Comparison of ENCODE assay signal across 1 cellular context in the genomic region with DNA sequence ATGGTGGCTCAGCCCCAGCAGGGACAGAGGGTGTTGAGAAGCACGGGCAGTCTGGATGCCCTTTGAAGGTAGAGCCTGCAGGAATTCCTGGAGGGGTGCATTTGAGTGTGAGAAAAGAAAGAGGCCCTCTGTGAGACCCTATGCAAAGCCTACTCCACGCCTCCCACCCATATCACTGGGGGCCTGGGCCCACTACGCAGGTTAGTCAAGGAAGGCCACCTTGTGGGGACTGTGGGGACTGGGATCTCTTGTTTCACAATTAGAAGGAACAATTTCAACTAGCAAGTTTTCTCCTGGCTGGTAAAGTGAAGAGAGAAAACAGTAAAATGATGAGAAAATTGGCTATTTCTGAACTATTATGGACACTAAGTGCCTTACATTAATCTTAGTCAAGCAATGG.
TF ChIP-seq lines count a peak whose summit lies in the region.

No MANE protein-coding gene starts in this region.

TF ChIP-seq in WTC11, 78 proteins besides CTCF, POLR2A, EP300 and RAD21 (continued from another document):
- TF ChIP-seq ZNF219 (CRISPR knock-in tag; IDR thresholded peaks at IDR 0.05; ENCODE audit: borderline replicate concordance) (no peak), IRF2 (CRISPR knock-in tag; IDR thresholded peaks at IDR 0.05; ENCODE audit: borderline replicate concordance, low read depth) (no peak), JAZF1 (CRISPR knock-in tag; IDR thresholded peaks at IDR 0.05) (no peak), CREM (CRISPR knock-in tag; IDR thresholded peaks at IDR 0.05) (no peak), JUN (CRISPR knock-in tag; IDR thresholded peaks at IDR 0.05) (no peak), ZNF121 (CRISPR knock-in tag; IDR thresholded peaks at IDR 0.05) (no peak), HMGA2 (CRISPR knock-in tag; IDR thresholded peaks at IDR 0.05) (no peak), FOXJ3 (CRISPR knock-in tag; IDR thresholded peaks at IDR 0.05; ENCODE audit: borderline replicate concordance) (no peak), CBFB (CRISPR knock-in tag; IDR thresholded peaks at IDR 0.05; ENCODE audit: low read depth) (no peak)
- TF ChIP-seq, protein P1, sequence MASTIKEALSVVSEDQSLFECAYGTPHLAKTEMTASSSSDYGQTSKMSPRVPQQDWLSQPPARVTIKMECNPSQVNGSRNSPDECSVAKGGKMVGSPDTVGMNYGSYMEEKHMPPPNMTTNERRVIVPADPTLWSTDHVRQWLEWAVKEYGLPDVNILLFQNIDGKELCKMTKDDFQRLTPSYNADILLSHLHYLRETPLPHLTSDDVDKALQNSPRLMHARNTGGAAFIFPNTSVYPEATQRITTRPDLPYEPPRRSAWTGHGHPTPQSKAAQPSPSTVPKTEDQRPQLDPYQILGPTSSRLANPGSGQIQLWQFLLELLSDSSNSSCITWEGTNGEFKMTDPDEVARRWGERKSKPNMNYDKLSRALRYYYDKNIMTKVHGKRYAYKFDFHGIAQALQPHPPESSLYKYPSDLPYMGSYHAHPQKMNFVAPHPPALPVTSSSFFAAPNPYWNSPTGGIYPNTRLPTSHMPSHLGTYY (CRISPR knock-in tag; IDR thresholded peaks at IDR 0.05): no peak
- TF ChIP-seq, protein P2, sequence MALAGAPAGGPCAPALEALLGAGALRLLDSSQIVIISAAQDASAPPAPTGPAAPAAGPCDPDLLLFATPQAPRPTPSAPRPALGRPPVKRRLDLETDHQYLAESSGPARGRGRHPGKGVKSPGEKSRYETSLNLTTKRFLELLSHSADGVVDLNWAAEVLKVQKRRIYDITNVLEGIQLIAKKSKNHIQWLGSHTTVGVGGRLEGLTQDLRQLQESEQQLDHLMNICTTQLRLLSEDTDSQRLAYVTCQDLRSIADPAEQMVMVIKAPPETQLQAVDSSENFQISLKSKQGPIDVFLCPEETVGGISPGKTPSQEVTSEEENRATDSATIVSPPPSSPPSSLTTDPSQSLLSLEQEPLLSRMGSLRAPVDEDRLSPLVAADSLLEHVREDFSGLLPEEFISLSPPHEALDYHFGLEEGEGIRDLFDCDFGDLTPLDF (CRISPR knock-in tag; IDR thresholded peaks at IDR 0.05): no peak
- TF ChIP-seq, protein P3, sequence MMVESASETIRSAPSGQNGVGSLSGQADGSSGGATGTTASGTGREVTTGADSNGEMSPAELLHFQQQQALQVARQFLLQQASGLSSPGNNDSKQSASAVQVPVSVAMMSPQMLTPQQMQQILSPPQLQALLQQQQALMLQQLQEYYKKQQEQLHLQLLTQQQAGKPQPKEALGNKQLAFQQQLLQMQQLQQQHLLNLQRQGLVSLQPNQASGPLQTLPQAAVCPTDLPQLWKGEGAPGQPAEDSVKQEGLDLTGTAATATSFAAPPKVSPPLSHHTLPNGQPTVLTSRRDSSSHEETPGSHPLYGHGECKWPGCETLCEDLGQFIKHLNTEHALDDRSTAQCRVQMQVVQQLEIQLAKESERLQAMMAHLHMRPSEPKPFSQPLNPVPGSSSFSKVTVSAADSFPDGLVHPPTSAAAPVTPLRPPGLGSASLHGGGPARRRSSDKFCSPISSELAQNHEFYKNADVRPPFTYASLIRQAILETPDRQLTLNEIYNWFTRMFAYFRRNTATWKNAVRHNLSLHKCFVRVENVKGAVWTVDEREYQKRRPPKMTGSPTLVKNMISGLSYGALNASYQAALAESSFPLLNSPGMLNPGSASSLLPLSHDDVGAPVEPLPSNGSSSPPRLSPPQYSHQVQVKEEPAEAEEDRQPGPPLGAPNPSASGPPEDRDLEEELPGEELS (CRISPR knock-in tag; IDR thresholded peaks at IDR 0.05): no peak
